ENCODE assay signal across 8 cellular contexts in genomic region chr19:925087-925911, GRCh38. TPM values are rescaled to one million over a fixed set of nuclear protein-coding genes. Genes with fewer than 3 reads are reported as not detected.
DNase-seq lines count a peak whose midpoint lies in the region; ATAC-seq and TF ChIP-seq lines count a peak whose summit lies in the region.

No MANE protein-coding gene starts in this region.

- peaks cover 34% of the 10 kb centered on the region for H3K4me1 ChIP-seq in CD4-positive, CD25-positive, alpha-beta regulatory T cell (ENCODE audit: control insufficient read depth, insufficient read depth, low read length, poor library complexity, severe bottlenecking)
- peaks cover 6% of the 10 kb centered on the region for H3K4me1 ChIP-seq in ectodermal cell (ENCODE audit: control insufficient read depth, insufficient read depth, low read length)

- peaks cover 0 to 28% (median 11%) of the 10 kb centered on the region in 4 donors for H3K4me1 Mint-ChIP-seq in CD4-positive, CD25-positive, alpha-beta regulatory T cell

- intact Hi-C loops in lower leg skin (cut with DNase I; ENCODE audit: low total_unique reads), result no loop called here

- H3K36me3 Mint-ChIP-seq in CD4-positive, CD25-positive, alpha-beta regulatory T cell, result no peaks in the 10 kb centered on the region

- no peak for TF ChIP-seq CTCF in lower leg skin (IDR thresholded peaks at IDR 0.05)

- DNase-seq in CD4-positive, CD25-positive, alpha-beta regulatory T cell, result peak; percentile 65 to 86 (median 83)
- peak; percentile 81 for DNase-seq in NCI-H748 (lab: John Stamatoyannopoulos, UW; ENCODE audit: unreplicated experiment)
- peak; percentile 80 to 82 for DNase-seq in activated CD4-positive, alpha-beta T cell treated with anti-CD3 and anti-CD28 coated beads, Interleukin-2, amount 50 U/mL, for 48 hours
- DNase-seq in lower leg skin (ENCODE audit: low spot score in 2 of 2), result peak; percentile 73 to 97
- DNase-seq in stimulated activated CD4-positive, alpha-beta T cell treated with anti-CD3 and anti-CD28 coated beads, TNF-alpha, amount 100 ng/mL, for 24 hours (ENCODE audit: low read depth in 3 of 3), result peak in 2 of 3 experiments; percentile 58 to 74

- peaks cover 0 to 3% (median 0%) of the 10 kb centered on the region in 7 donors for H3K9me3 Mint-ChIP-seq in CD4-positive, CD25-positive, alpha-beta regulatory T cell

- H3K27ac Mint-ChIP-seq in CD4-positive, CD25-positive, alpha-beta regulatory T cell, result peak overlapping the region in 2 of 3 donors; percentile 43 to 46

- H3K9me3 ChIP-seq in CD4-positive, CD25-positive, alpha-beta regulatory T cell (ENCODE audit: control insufficient read depth in 2 of 2, low read length in 2 of 2), result no peaks in the 10 kb centered on the region
- no peaks in the 10 kb centered on the region for H3K9me3 ChIP-seq in ectodermal cell (ENCODE audit: control insufficient read depth, low read length)

- H3K36me3 ChIP-seq in CD4-positive, CD25-positive, alpha-beta regulatory T cell (ENCODE audit: control insufficient read depth, insufficient read depth, low read length), result no peaks in the 10 kb centered on the region
- peaks cover 4% of the 10 kb centered on the region for H3K36me3 ChIP-seq in ectodermal cell (ENCODE audit: control insufficient read depth, insufficient read depth, low read length)

- peak overlapping the region; percentile 80 to 94 (median 84) for H3K4me3 Mint-ChIP-seq in CD4-positive, CD25-positive, alpha-beta regulatory T cell

- H3K27ac ChIP-seq in CD4-positive, CD25-positive, alpha-beta regulatory T cell (ENCODE audit: insufficient read depth, low read length, poor library complexity, severe bottlenecking), result peak overlapping the region; percentile 69
- H3K27ac ChIP-seq in ectodermal cell (ENCODE audit: insufficient read depth, low read depth, low read length, poor library complexity, severe bottlenecking), result peak overlapping the region; percentile 44

- peak; percentile 75 to 77 for ATAC-seq in CD4-positive, CD25-positive, alpha-beta regulatory T cell (ENCODE audit: low read depth in 2 of 2)
- ATAC-seq in GM19328 (IDR thresholded peaks at IDR 0.05; ENCODE audit: unreplicated experiment) (peak; percentile 47), HG03520 (IDR thresholded peaks at IDR 0.05; ENCODE audit: unreplicated experiment) (peak; percentile 53)

- no peaks in the 10 kb centered on the region for H3K27me3 ChIP-seq in CD4-positive, CD25-positive, alpha-beta regulatory T cell (ENCODE audit: control insufficient read depth, insufficient read depth, low read length)
- H3K27me3 ChIP-seq in ectodermal cell (ENCODE audit: control insufficient read depth, insufficient read depth, low read length, poor library complexity, severe bottlenecking), result peaks cover 13% of the 10 kb centered on the region

- WGBS in ectodermal cell, 2 experiments, result 0% methylated on average over 79 to 81 of the region's 81 CpGs
- WGBS in lower leg skin, 2 donors, result 0 to 2% methylated on average over 46 to 57 of the region's 81 CpGs

- TF ChIP-seq POLR2A in lower leg skin (IDR thresholded peaks at IDR 0.05), result no peak

- H3K27me3 Mint-ChIP-seq in CD4-positive, CD25-positive, alpha-beta regulatory T cell, result peaks cover 17% of the 10 kb centered on the region

- H3K4me3 ChIP-seq in CD4-positive, CD25-positive, alpha-beta regulatory T cell (ENCODE audit: low read depth, low read length), result peak overlapping the region; percentile 65
- H3K4me3 ChIP-seq in ectodermal cell (ENCODE audit: insufficient read depth, low read depth, low read length) (peak overlapping the region; percentile 91), lower leg skin (ENCODE audit: low read depth, poor library complexity, severe bottlenecking) (peak overlapping the region; percentile 83)

RNA-seq across cellular contexts. Expression of gene ARID3A, which starts 0.5 kb away (rescaled TPM):
- 14.4 TPM for total RNA-seq in CD4-positive, CD25-positive, alpha-beta regulatory T cell
- polyA plus RNA-seq in CD4-positive, CD25-positive, alpha-beta regulatory T cell, result 1 to 10 TPM in 2 of 4 donors, under 1 TPM in 2; 0.63 to 1.4 (median 0.99) TPM
- polyA plus RNA-seq in ectodermal cell (2013, experiment 1 of 4), result 39.2 TPM
- polyA plus RNA-seq in ectodermal cell (2013, experiment 2 of 4), result 51.2 TPM
- polyA plus RNA-seq in ectodermal cell (2013, experiment 3 of 4), result 52.5 TPM
- 51.1 TPM for polyA plus RNA-seq in ectodermal cell (2013, experiment 4 of 4)
- total RNA-seq in lower leg skin, result 1 to 10 TPM; 1.8 to 9.4 (median 5.6) TPM

RNA-seq across cellular contexts. Expression of gene KISS1R, which starts 8.2 kb away (rescaled TPM):
- 0.86 TPM for total RNA-seq in CD4-positive, CD25-positive, alpha-beta regulatory T cell
- polyA plus RNA-seq in CD4-positive, CD25-positive, alpha-beta regulatory T cell, result 1 to 10 TPM in 1 of 4 donors, under 1 TPM in 2, not detected in 1; 0.21 to 1.2 (median 0.48) TPM
- 0.96 TPM for polyA plus RNA-seq in ectodermal cell (2013, experiment 1 of 4)
- polyA plus RNA-seq in ectodermal cell (2013, experiment 2 of 4), result 0.20 TPM
- 1.1 TPM for polyA plus RNA-seq in ectodermal cell (2013, experiment 3 of 4)
- polyA plus RNA-seq in ectodermal cell (2013, experiment 4 of 4), result 0.73 TPM
- total RNA-seq in lower leg skin, result 1 to 10 TPM in 1 of 4 donors, under 1 TPM in 1, not detected in 2; 0.88 to 3.5 TPM

RNA-seq across cellular contexts. Expression of gene R3HDM4, which starts 12.3 kb away (rescaled TPM):
- 266 TPM for total RNA-seq in CD4-positive, CD25-positive, alpha-beta regulatory T cell
- polyA plus RNA-seq in CD4-positive, CD25-positive, alpha-beta regulatory T cell, result 100 to 1,000 TPM; 249 to 283 (median 267) TPM
- 62.8 TPM for polyA plus RNA-seq in ectodermal cell (2013, experiment 1 of 4)
- 61.7 TPM for polyA plus RNA-seq in ectodermal cell (2013, experiment 2 of 4)
- polyA plus RNA-seq in ectodermal cell (2013, experiment 3 of 4), result 62.7 TPM
- 63.5 TPM for polyA plus RNA-seq in ectodermal cell (2013, experiment 4 of 4)
- total RNA-seq in lower leg skin, result 10 to 100 TPM; 58.1 to 75.6 (median 65.8) TPM

RNA-seq across cellular contexts. Expression of gene RNU6-9, which starts 32.0 kb away (rescaled TPM):
- not detected for total RNA-seq in CD4-positive, CD25-positive, alpha-beta regulatory T cell
- polyA plus RNA-seq in CD4-positive, CD25-positive, alpha-beta regulatory T cell, result not detected
- polyA plus RNA-seq in ectodermal cell (2013, experiment 1 of 4), result 5,588 TPM
- 5,705 TPM for polyA plus RNA-seq in ectodermal cell (2013, experiment 2 of 4)
- polyA plus RNA-seq in ectodermal cell (2013, experiment 3 of 4), result under 0.01 TPM
- under 0.01 TPM for polyA plus RNA-seq in ectodermal cell (2013, experiment 4 of 4)
- not detected for total RNA-seq in lower leg skin

RNA-seq across cellular contexts. Expression of gene MED16, which starts 32.3 kb away (rescaled TPM):
- total RNA-seq in CD4-positive, CD25-positive, alpha-beta regulatory T cell, result 71.5 TPM
- polyA plus RNA-seq in CD4-positive, CD25-positive, alpha-beta regulatory T cell, result 10 to 100 TPM; 61.9 to 91.7 (median 81.4) TPM
- 68.9 TPM for polyA plus RNA-seq in ectodermal cell (2013, experiment 1 of 4)
- polyA plus RNA-seq in ectodermal cell (2013, experiment 2 of 4), result 79.3 TPM
- 66.9 TPM for polyA plus RNA-seq in ectodermal cell (2013, experiment 3 of 4)
- polyA plus RNA-seq in ectodermal cell (2013, experiment 4 of 4), result 63.3 TPM
- total RNA-seq in lower leg skin, result 10 to 100 TPM; 41.7 to 62.3 (median 45.5) TPM

Comparison
In these comparisons a context has a peak if more than half of its experiments do, and no peak if none do; other contexts are left out.
1. Peak in every context shown above with its lines: DNase-seq, ATAC-seq, H3K4me3 ChIP-seq and H3K27ac ChIP-seq.